1 cellular context compared by ENCODE assay signal in genomic region chr22:19974935-19975706, GRCh38.
TF ChIP-seq lines count a peak whose summit lies in the region.

No MANE protein-coding gene starts in this region.

TF ChIP-seq in K562, 482 proteins besides CTCF, POLR2A, EP300 and RAD21 (continued from another document and continues in another):
- TF ChIP-seq CHD4 (IDR thresholded peaks at IDR 0.05; ENCODE audit: insufficient read depth, insufficient replicate concordance, low read depth, low read length, poor library complexity, severe bottlenecking) (peak; percentile 33), HSF4 (CRISPR knock-in tag; IDR thresholded peaks at IDR 0.05; ENCODE audit: borderline replicate concordance) (peak; percentile 13; the same call in 1 of the 2 replicates), CTBP1 (IDR thresholded peaks at IDR 0.05; ENCODE audit: borderline replicate concordance) (peak; percentile 78; the same call in 1 of the 2 replicates), SIX5 (IDR thresholded peaks at IDR 0.05; ENCODE audit: borderline replicate concordance in 1 of 2, insufficient read depth in 1 of 2, low read depth in 1 of 2, low read length in 2 of 2) (no peak), TCF15 (CRISPR knock-in tag; IDR thresholded peaks at IDR 0.05) (no peak), NR4A1 (CRISPR knock-in tag; IDR thresholded peaks at IDR 0.05) (no peak), NR4A1 (tag; IDR thresholded peaks at IDR 0.05) (no peak), ETS1 (conservative IDR thresholded peaks at IDR 0.05; ENCODE audit: control insufficient read depth, low read depth, low read length) (0 out of 2 replicates have a peak, but pooled peaks have one; percentile 46), ESRRB (CRISPR knock-in tag; IDR thresholded peaks at IDR 0.05; ENCODE audit: borderline replicate concordance) (peak; percentile 61; the same call in 1 of the 2 replicates), ZBTB17 (CRISPR knock-in tag; IDR thresholded peaks at IDR 0.05) (no peak), SMC3 (conservative IDR thresholded peaks at IDR 0.05; ENCODE audit: insufficient read depth, low read depth, low read length) (0 out of 2 replicates have a peak, but pooled peaks have one; percentile 15), NUFIP1 (IDR thresholded peaks at IDR 0.05; ENCODE audit: partially characterized antibody) (no peak), ERF (CRISPR knock-in tag; IDR thresholded peaks at IDR 0.05) (0 out of 2 replicates have a peak, but pooled peaks have one; percentile 40), MYNN (IDR thresholded peaks at IDR 0.05) (peak; percentile 75), MYNN (CRISPR knock-in tag; IDR thresholded peaks at IDR 0.05) (no peak), HNRNPK (IDR thresholded peaks at IDR 0.05; ENCODE audit: low read depth, low read length, poor library complexity, severe bottlenecking) (no peak), TAL1 (IDR thresholded peaks at IDR 0.05) (peak; percentile 63; the same call in 1 of the 2 replicates), ZNF316 (IDR thresholded peaks at IDR 0.05) (peak; percentile 73), ELF2 (CRISPR knock-in tag; IDR thresholded peaks at IDR 0.05) (no peak), ARNT (IDR thresholded peaks at IDR 0.05) (peak in 1 of 2 experiments; percentile 42; a peak in 1 of 4 replicates), FOXJ3 (CRISPR knock-in tag; IDR thresholded peaks at IDR 0.05) (no peak), HDAC3 (IDR thresholded peaks at IDR 0.05; ENCODE audit: borderline replicate concordance, partially characterized antibody) (no peak), YY1 (IDR thresholded peaks at IDR 0.05; ENCODE audit: borderline replicate concordance in 1 of 3, control insufficient read depth in 1 of 3, extremely low read depth in 1 of 3, insufficient read depth in 3 of 3, insufficient read length in 1 of 3, insufficient replicate concordance in 2 of 3, low read depth in 1 of 3, low read length in 2 of 3) (peak in 1 of 3 experiments; percentile 4), ZMIZ1 (IDR thresholded peaks at IDR 0.05; ENCODE audit: low read depth in 2 of 2, low read length in 2 of 2) (peak in 1 of 2 experiments; percentile 48; a peak in 1 of 4 replicates), RBFOX2 (IDR thresholded peaks at IDR 0.05; ENCODE audit: low read depth, low read length) (peak; percentile 16; the same call in 1 of the 2 replicates), POLR2H (tag; IDR thresholded peaks at IDR 0.05; ENCODE audit: low read depth) (no peak), ZFP36 (IDR thresholded peaks at IDR 0.05; ENCODE audit: low read depth, low read length, partially characterized antibody) (peak; percentile 66), NFIC (IDR thresholded peaks at IDR 0.05) (0 out of 2 replicates have a peak, but pooled peaks have one; percentile 36), ELF4 (CRISPR knock-in tag; IDR thresholded peaks at IDR 0.05) (0 out of 2 replicates have a peak, but pooled peaks have one; percentile 9), CHD1 (IDR thresholded peaks at IDR 0.05; ENCODE audit: low read length) (peak; percentile 61), NEUROD1 (IDR thresholded peaks at IDR 0.05; ENCODE audit: borderline replicate concordance, low read depth, low read length, partially characterized antibody) (peak; percentile 32), KAT2B (IDR thresholded peaks at IDR 0.05; ENCODE audit: low read depth, low read length) (no peak), MECOM (CRISPR knock-in tag; IDR thresholded peaks at IDR 0.05) (no peak), ZFPM2 (CRISPR knock-in tag; IDR thresholded peaks at IDR 0.05) (no peak), PTTG1 (tag; IDR thresholded peaks at IDR 0.05; ENCODE audit: low read depth) (no peak), GTF2E2 (tag; IDR thresholded peaks at IDR 0.05) (no peak), KAT8 (IDR thresholded peaks at IDR 0.05; ENCODE audit: low read depth) (no peak), TARDBP (IDR thresholded peaks at IDR 0.05) (no peak), MAZ (CRISPR knock-in tag; conservative IDR thresholded peaks at IDR 0.05 in 1 of 2, IDR thresholded peaks at IDR 0.05 in 1 of 2) (peak; percentile 47 to 76; a peak in 2 of 4 replicates), RNF2 (IDR thresholded peaks at IDR 0.05) (no peak), RCOR1 (IDR thresholded peaks at IDR 0.05; ENCODE audit: borderline replicate concordance in 1 of 2, low read depth in 2 of 2, low read length in 2 of 2) (peak in 1 of 2 experiments; percentile 12; a peak in 2 of 4 replicates), MEF2D (tag; conservative IDR thresholded peaks at IDR 0.05; ENCODE audit: low read depth) (no peak), ZBTB7A (IDR thresholded peaks at IDR 0.05; ENCODE audit: borderline replicate concordance, control insufficient read depth, low read depth, low read length) (peak; percentile 91), ESRRA (IDR thresholded peaks at IDR 0.05; ENCODE audit: borderline replicate concordance, low read depth) (peak; percentile 29; the same call in 1 of the 2 replicates), ZNF699 (CRISPR knock-in tag; IDR thresholded peaks at IDR 0.05; ENCODE audit: insufficient replicate concordance) (peak; percentile 4), SRF (CRISPR knock-in tag; IDR thresholded peaks at IDR 0.05) (peak in 1 of 2 experiments; percentile 83; a peak in 2 of 4 replicates), GABPB2 (CRISPR knock-in tag; conservative IDR thresholded peaks at IDR 0.05) (peak; percentile 15; the same call in 1 of the 2 replicates), SMARCC2 (IDR thresholded peaks at IDR 0.05; ENCODE audit: low read depth) (peak; percentile 36), CBX8 (IDR thresholded peaks at IDR 0.05; ENCODE audit: borderline replicate concordance, extremely low read depth, low read depth, low read length, poor library complexity, severe bottlenecking) (no peak), ETV6 (IDR thresholded peaks at IDR 0.05; ENCODE audit: borderline replicate concordance in 1 of 2, low read depth in 2 of 2, low read length in 1 of 2) (0 out of 4 replicates have a peak, but pooled peaks of 1 of the 2 experiments have one; percentile 21), ETV6 (CRISPR knock-in tag; IDR thresholded peaks at IDR 0.05; ENCODE audit: borderline replicate concordance) (no peak), TCF7L2 (IDR thresholded peaks at IDR 0.05; ENCODE audit: low read depth, low read length) (0 out of 2 replicates have a peak, but pooled peaks have one; percentile 19), SETDB1 (IDR thresholded peaks at IDR 0.05; ENCODE audit: low read length) (peak; percentile 97), PATZ1 (CRISPR knock-in tag; IDR thresholded peaks at IDR 0.05; ENCODE audit: borderline replicate concordance) (no peak), MTA1 (IDR thresholded peaks at IDR 0.05; ENCODE audit: borderline replicate concordance) (0 out of 2 replicates have a peak, but pooled peaks have one; percentile 46), KDM4B (IDR thresholded peaks at IDR 0.05; ENCODE audit: borderline replicate concordance in 2 of 2, low read depth in 1 of 2) (0 out of 4 replicates have a peak, but pooled peaks of 1 of the 2 experiments have one; percentile 18), DMBX1 (CRISPR knock-in tag; IDR thresholded peaks at IDR 0.05; ENCODE audit: borderline replicate concordance) (no peak), HDGF (IDR thresholded peaks at IDR 0.05) (peak; percentile 89), MED1 (CRISPR knock-in tag; IDR thresholded peaks at IDR 0.05; ENCODE audit: borderline replicate concordance) (no peak)
- TF ChIP-seq, protein P1, sequence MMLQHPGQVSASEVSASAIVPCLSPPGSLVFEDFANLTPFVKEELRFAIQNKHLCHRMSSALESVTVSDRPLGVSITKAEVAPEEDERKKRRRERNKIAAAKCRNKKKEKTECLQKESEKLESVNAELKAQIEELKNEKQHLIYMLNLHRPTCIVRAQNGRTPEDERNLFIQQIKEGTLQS (IDR thresholded peaks at IDR 0.05), result no peak
- TF ChIP-seq, protein P1 (CRISPR knock-in tag; conservative IDR thresholded peaks at IDR 0.05), result 0 out of 2 replicates have a peak, but pooled peaks have one; percentile 20
- TF ChIP-seq, protein P2, sequence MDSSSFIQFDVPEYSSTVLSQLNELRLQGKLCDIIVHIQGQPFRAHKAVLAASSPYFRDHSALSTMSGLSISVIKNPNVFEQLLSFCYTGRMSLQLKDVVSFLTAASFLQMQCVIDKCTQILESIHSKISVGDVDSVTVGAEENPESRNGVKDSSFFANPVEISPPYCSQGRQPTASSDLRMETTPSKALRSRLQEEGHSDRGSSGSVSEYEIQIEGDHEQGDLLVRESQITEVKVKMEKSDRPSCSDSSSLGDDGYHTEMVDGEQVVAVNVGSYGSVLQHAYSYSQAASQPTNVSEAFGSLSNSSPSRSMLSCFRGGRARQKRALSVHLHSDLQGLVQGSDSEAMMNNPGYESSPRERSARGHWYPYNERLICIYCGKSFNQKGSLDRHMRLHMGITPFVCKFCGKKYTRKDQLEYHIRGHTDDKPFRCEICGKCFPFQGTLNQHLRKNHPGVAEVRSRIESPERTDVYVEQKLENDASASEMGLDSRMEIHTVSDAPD (CRISPR knock-in tag; IDR thresholded peaks at IDR 0.05), result no peak
- TF ChIP-seq, protein P3, sequence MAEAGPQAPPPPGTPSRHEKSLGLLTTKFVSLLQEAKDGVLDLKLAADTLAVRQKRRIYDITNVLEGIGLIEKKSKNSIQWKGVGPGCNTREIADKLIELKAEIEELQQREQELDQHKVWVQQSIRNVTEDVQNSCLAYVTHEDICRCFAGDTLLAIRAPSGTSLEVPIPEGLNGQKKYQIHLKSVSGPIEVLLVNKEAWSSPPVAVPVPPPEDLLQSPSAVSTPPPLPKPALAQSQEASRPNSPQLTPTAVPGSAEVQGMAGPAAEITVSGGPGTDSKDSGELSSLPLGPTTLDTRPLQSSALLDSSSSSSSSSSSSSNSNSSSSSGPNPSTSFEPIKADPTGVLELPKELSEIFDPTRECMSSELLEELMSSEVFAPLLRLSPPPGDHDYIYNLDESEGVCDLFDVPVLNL (CRISPR knock-in tag; IDR thresholded peaks at IDR 0.05; ENCODE audit: low read depth), result no peak
- TF ChIP-seq, protein P4, sequence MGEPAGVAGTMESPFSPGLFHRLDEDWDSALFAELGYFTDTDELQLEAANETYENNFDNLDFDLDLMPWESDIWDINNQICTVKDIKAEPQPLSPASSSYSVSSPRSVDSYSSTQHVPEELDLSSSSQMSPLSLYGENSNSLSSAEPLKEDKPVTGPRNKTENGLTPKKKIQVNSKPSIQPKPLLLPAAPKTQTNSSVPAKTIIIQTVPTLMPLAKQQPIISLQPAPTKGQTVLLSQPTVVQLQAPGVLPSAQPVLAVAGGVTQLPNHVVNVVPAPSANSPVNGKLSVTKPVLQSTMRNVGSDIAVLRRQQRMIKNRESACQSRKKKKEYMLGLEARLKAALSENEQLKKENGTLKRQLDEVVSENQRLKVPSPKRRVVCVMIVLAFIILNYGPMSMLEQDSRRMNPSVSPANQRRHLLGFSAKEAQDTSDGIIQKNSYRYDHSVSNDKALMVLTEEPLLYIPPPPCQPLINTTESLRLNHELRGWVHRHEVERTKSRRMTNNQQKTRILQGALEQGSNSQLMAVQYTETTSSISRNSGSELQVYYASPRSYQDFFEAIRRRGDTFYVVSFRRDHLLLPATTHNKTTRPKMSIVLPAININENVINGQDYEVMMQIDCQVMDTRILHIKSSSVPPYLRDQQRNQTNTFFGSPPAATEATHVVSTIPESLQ (CRISPR knock-in tag; IDR thresholded peaks at IDR 0.05), result no peak
